1 cellular context compared by ENCODE assay signal in the genomic region with DNA sequence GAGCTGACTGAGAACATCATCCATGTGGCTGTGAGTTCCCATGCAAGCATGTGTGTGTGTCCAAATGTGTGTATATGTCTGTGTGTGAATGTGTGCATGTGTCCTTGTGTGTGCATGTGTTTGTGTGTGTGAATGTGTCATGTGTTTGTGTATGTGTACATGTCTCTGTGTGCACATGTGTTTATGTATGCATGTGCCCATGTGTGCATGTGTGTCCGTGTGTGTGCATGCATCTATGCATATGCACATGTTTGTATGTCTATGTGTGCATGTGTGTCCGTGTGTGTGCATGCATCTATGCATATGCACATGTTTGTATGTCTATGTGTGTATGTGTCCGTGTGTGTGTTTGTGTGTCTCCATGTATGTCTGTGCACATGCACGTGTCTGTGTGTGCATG.
TF ChIP-seq lines count a peak whose summit lies in the region.

No MANE protein-coding gene starts in this region.

TF ChIP-seq in H1, 55 proteins besides CTCF, POLR2A, EP300 and RAD21:
- TF ChIP-seq TAF7 (optimal IDR thresholded peaks at IDR 0.05; ENCODE audit: borderline replicate concordance, low read depth, low read length) (no peak), CBX5 (IDR thresholded peaks at IDR 0.05; ENCODE audit: low read depth, low read length) (no peak), HDAC6 (IDR thresholded peaks at IDR 0.05; ENCODE audit: low read depth, low read length) (no peak), YY1 (IDR thresholded peaks at IDR 0.05; ENCODE audit: low read depth, low read length) (no peak), SIN3A (conservative IDR thresholded peaks at IDR 0.05 in 1 of 2, IDR thresholded peaks at IDR 0.05 in 1 of 2; ENCODE audit: low read depth in 1 of 2, low read length in 2 of 2) (no peak), KDM5A (IDR thresholded peaks at IDR 0.05; ENCODE audit: low read length) (no peak), RBBP5 (IDR thresholded peaks at IDR 0.05; ENCODE audit: borderline replicate concordance, low read depth, low read length) (no peak), EZH2 (IDR thresholded peaks at IDR 0.05; ENCODE audit: low read depth, low read length, severe bottlenecking) (no peak), CTBP2 (IDR thresholded peaks at IDR 0.05; ENCODE audit: borderline replicate concordance, insufficient read depth, insufficient read length, low read length) (no peak), SIX5 (IDR thresholded peaks at IDR 0.05; ENCODE audit: low read depth, low read length) (no peak), BCL11A (IDR thresholded peaks at IDR 0.05; ENCODE audit: low read depth in 2 of 2, low read length in 2 of 2) (no peak), CBX8 (IDR thresholded peaks at IDR 0.05; ENCODE audit: borderline replicate concordance, low read depth, low read length) (no peak)
